ENCODE assay signal across 26 cellular contexts in the genomic region with DNA sequence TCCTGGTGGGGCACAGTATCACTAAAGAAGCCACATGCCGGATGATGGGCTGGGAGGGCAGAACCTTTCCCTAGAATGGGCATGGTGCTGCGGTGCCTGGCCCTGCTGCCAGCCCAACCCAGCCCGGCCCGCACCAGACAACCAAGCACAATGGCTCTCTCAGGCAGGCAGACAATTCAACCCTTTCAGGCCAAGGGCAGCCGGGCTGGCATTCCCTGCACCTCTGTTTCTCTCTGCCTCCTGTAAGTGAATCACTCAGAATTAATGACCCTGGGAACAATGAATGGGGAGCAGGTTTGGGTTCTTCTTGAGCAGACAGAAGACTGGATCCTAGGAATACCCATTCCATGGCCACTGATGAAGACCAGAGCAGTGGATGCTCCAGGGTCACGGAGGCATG. TPM values are rescaled to one million over a fixed set of nuclear protein-coding genes. Genes with fewer than 3 reads are reported as not detected.
DNase-seq lines count a peak whose midpoint lies in the region; ATAC-seq, FAIRE-seq and TF ChIP-seq lines count a peak whose summit lies in the region.
"Had no signal": no experiment of that assay in that cellular context is flagged by ENCODE, and none has a peak within 500 bp of the region (broad histone marks: within the 10 kb centered on the region; RNA-seq: fewer than 3 reads in every experiment).

No MANE protein-coding gene starts in this region.

- peak overlapping the region; percentile 12 for H3K4me3 ChIP-seq in lung
- H3K4me3 ChIP-seq: adrenal gland; BLaER1 treated with 17β-estradiol and CSF1 and Interleukin-3, amounts not matched to agents 10 nM and 100 nM; GM23338; left ventricle myocardium inferior; mucosa of descending colon; Peyer's patch; psoas muscle; thoracic aorta had no signal

- H3K4me1 Mint-ChIP-seq in naive thymus-derived CD8-positive, alpha-beta T cell, result peaks cover 0 to 5% (median 3%) of the 10 kb centered on the region in 4 donors
- H3K4me1 Mint-ChIP-seq: GM23338 had no signal

- POLR2A ChIA-PET in naive thymus-derived CD8-positive, alpha-beta T cell (lab: Charles Lee), result no interaction called here

- no peaks in the 10 kb centered on the region for H3K36me3 ChIP-seq in lung (ENCODE audit: control insufficient read depth in 2 of 2, insufficient read depth in 2 of 2, low read length in 2 of 2)
- H3K36me3 ChIP-seq: adrenal gland; BLaER1 treated with 17β-estradiol and CSF1 and Interleukin-3, amounts not matched to agents 10 nM and 100 nM; left ventricle myocardium inferior; Peyer's patch; thoracic aorta had no signal

- H3K9me3 ChIP-seq in lung (ENCODE audit: control insufficient read depth in 2 of 2, insufficient read depth in 1 of 2, low read length in 1 of 2), result no peaks in the 10 kb centered on the region
- H3K9me3 ChIP-seq: adrenal gland, psoas muscle, thoracic aorta had no signal

- peaks cover 0 to 7% (median 0%) of the 10 kb centered on the region in 5 donors for H3K27me3 Mint-ChIP-seq in naive thymus-derived CD8-positive, alpha-beta T cell

- no peak for FAIRE-seq in RCC 7860 (lab: Jason Lieb, UNC)
- FAIRE-seq: endometrium had no signal

- H3K27ac ChIP-seq in epithelial cell of prostate, result peak overlapping the region; percentile 73
- no peak overlapping the region for H3K27ac ChIP-seq in lung (ENCODE audit: low read depth in 1 of 2, low read length in 1 of 2)
- H3K27ac ChIP-seq: adrenal gland; BLaER1 treated with 17β-estradiol and CSF1 and Interleukin-3, amounts not matched to agents 10 nM and 100 nM; left ventricle myocardium inferior; Peyer's patch; psoas muscle had no signal

- H3K27me3 ChIP-seq in lung (ENCODE audit: control insufficient read depth, insufficient read depth), result no peaks in the 10 kb centered on the region
- H3K27me3 ChIP-seq: adrenal gland; BLaER1 treated with 17β-estradiol and CSF1 and Interleukin-3, amounts not matched to agents 10 nM and 100 nM; Peyer's patch had no signal

- H3K4me1 ChIP-seq in lung (ENCODE audit: control insufficient read depth in 2 of 2, insufficient read depth in 2 of 2, low read length in 2 of 2), result no peaks in the 10 kb centered on the region
- H3K4me1 ChIP-seq: adrenal gland, left ventricle myocardium inferior, Peyer's patch, psoas muscle had no signal

- TF ChIP-seq CTCF in lung (IDR thresholded peaks at IDR 0.05; ENCODE audit: control extremely low read depth, extremely low read depth), result no peak

- ATAC-seq in lung (ENCODE audit: insufficient read depth, low FRiP score), result no peak
- no peak for ATAC-seq in naive thymus-derived CD8-positive, alpha-beta T cell
- no peak for ATAC-seq in HG02840 (IDR thresholded peaks at IDR 0.05; ENCODE audit: low FRiP score, unreplicated experiment)
- ATAC-seq: GM23338, mucosa of descending colon had no signal

- peaks cover 0 to 20% (median 10%) of the 10 kb centered on the region in 3 donors for H3K36me3 Mint-ChIP-seq in naive thymus-derived CD8-positive, alpha-beta T cell

- H3K9me3 Mint-ChIP-seq in naive thymus-derived CD8-positive, alpha-beta T cell, result peaks cover 4 to 32% (median 24%) of the 10 kb centered on the region in 9 donors

- in situ Hi-C loops in SK-MEL-5 (cut with HindIII; ENCODE audit: low pct_unique_long_range_greater_than_20kb, low sequenced_read_pairs), result no loop called here

- DNase-seq in SK-MEL-5 (ENCODE audit: low read depth, low spot score) (peak; percentile 49), epithelial cell of prostate (ENCODE audit: low read depth, low spot score) (no peak), lung (ENCODE audit: low spot score) (no peak), RCC 7860 (ENCODE audit: low spot score) (no peak)
- peak; percentile 5 for DNase-seq in stimulated activated CD8-positive, alpha-beta memory T cell treated with anti-CD3 and anti-CD28 coated beads, Interleukin-4, amount 100 ng/mL, for 48 hours
- DNase-seq in stimulated activated CD4-positive, alpha-beta T cell treated with anti-CD3 and anti-CD28 coated beads, Interleukin-4, amount 100 ng/mL, for 4 hours, result no peak
- no peak for DNase-seq in naive thymus-derived CD8-positive, alpha-beta T cell
- DNase-seq: activated CD4-positive, alpha-beta T cell treated with anti-CD3 and anti-CD28 coated beads for 4 hours; activated naive CD4-positive, alpha-beta T cell treated with Interleukin-2 at 50 U/mL for 16 hours; Calu3; cortex of kidney; KG1; left ventricle myocardium inferior; mucosa of descending colon; NCI-H146; NCI-H2171 treated with DMSO at 0.1 percent for 48 hours; NCI-H526; Peyer's patch; psoas muscle had no signal

- H3K4me3 Mint-ChIP-seq in naive thymus-derived CD8-positive, alpha-beta T cell, result no peak overlapping the region
- H3K4me3 Mint-ChIP-seq: activated T-cell treated with anti-CD3 and anti-CD28 coated beads, Interleukin-2, amount 50 U/mL, for 72 hours; GM23338 had no signal

- no peak overlapping the region for H3K27ac Mint-ChIP-seq in naive thymus-derived CD8-positive, alpha-beta T cell
- H3K27ac Mint-ChIP-seq: activated T-cell treated with anti-CD3 and anti-CD28 coated beads, Interleukin-2, amount 50 U/mL, for 72 hours; GM23338 had no signal

- WGBS in lung, 2 donors, result 95 to 96% methylated on average over 6 of the region's 6 CpGs

RNA-seq across cellular contexts. Expression of a gene that starts 41.0 kb away (rescaled TPM):
- total RNA-seq in SK-MEL-5 (2014; rRNA removed; shearing (Covaris generic)), result 6.2 and 6.4 TPM in 2 replicates
- 7.9 and 8.0 TPM in 2 replicates for polyA plus RNA-seq in SK-MEL-5 (2015; cell fraction: cytosol; rRNA removed)
- polyA plus RNA-seq in SK-MEL-5 (2015; cell fraction: nucleus; rRNA removed), result 4.9 and 5.7 TPM in 2 replicates
- total RNA-seq in lung, result 10 to 100 TPM in 1 of 2 donors, 1 to 10 TPM in 1; 8.7 to 18.9 TPM
- polyA plus RNA-seq in lung, result 1 to 10 TPM; 7.6 to 8.0 TPM
- 10 to 100 TPM; 29.0 to 30.7 TPM for total RNA-seq in naive thymus-derived CD8-positive, alpha-beta T cell
- 1 to 10 TPM; 1.6 to 4.4 (median 4.4) TPM for polyA plus RNA-seq in naive thymus-derived CD8-positive, alpha-beta T cell

Comparison
In these comparisons a context has a peak if more than half of its experiments do, and no peak if none do; other contexts are left out.
1. DNase-seq: peak in SK-MEL-5 (single experiment) and stimulated activated CD8-positive, alpha-beta memory T cell treated with anti-CD3 and anti-CD28 coated beads, Interleukin-4, amount 100 ng/mL, for 48 hours (single experiment); none in epithelial cell of prostate (single experiment), lung (single experiment), stimulated activated CD4-positive, alpha-beta T cell treated with anti-CD3 and anti-CD28 coated beads, Interleukin-4, amount 100 ng/mL, for 4 hours (0 of 2), RCC 7860 (single experiment) and naive thymus-derived CD8-positive, alpha-beta T cell (0 of 10).